In genomic region chr2:144181006-144181405, GRCh38 we compare ENCODE assay signal across 17 cellular contexts.
"Had no signal": no experiment of that assay in that cellular context is flagged by ENCODE, and none has a peak within 500 bp of the region (broad histone marks: within the 10 kb centered on the region; RNA-seq: fewer than 3 reads in every experiment).

No MANE protein-coding gene starts in this region.

- H3K4me1 Mint-ChIP-seq: nephron progenitor cell had no signal

- H3K36me3 ChIP-seq: right atrium auricular region, transverse colon, vagina had no signal

- H3K9me3 Mint-ChIP-seq: nephron progenitor cell had no signal

- ATAC-seq: stimulated activated naive CD8-positive, alpha-beta T cell treated with anti-CD3 and anti-CD28 coated beads, Interleukin-15, Interleukin-2, amounts not matched to agents 100 U/mL and 50 U/mL, for 24 hours had no signal

- H3K27me3 ChIP-seq: right atrium auricular region, transverse colon, vagina had no signal

- H3K27ac Mint-ChIP-seq: activated T-helper 1 cell treated with anti-CD3 and anti-CD28 coated beads, Interleukin-12 subunit alpha, Interleukin-12 subunit beta, Interleukin-2, Interleukin-4 antibody, amounts not matched to agents 30 ng/mL and 10 ng/mL and 1 ng/mL, durations not matched to agents 14 hours and 24 hours and 36 hours; nephron progenitor cell had no signal

- H3K27ac ChIP-seq: right atrium auricular region, transverse colon, vagina had no signal

- DNase-seq: activated CD4-positive, alpha-beta T cell treated with anti-CD3 and anti-CD28 coated beads, Interleukin-2, amount 50 U/mL, for 1 hour; activated CD4-positive, CD25-positive, alpha-beta regulatory T cell; activated CD8-positive, alpha-beta memory T cell treated with anti-CD3 and anti-CD28 coated beads for 24 hours; activated naive CD4-positive, alpha-beta T cell treated with Interleukin-2 at 50 U/mL for 16 hours; glutamatergic neuron; kidney glomerular epithelial cell; nephron progenitor cell; occipital lobe; small intestine; stimulated activated CD4-positive, alpha-beta T cell treated with anti-CD3 and anti-CD28 coated beads, Interleukin-4, amount 100 ng/mL, for 4 hours; stimulated activated CD8-positive, alpha-beta memory T cell treated with anti-CD3 and anti-CD28 coated beads, Interleukin-4, amount 100 ng/mL, for 48 hours; stimulated activated naive CD8-positive, alpha-beta T cell treated with anti-CD3 and anti-CD28 coated beads, Interleukin-15, Interleukin-2, amounts not matched to agents 100 U/mL and 50 U/mL, for 24 hours; transverse colon had no signal

- H3K4me3 Mint-ChIP-seq: activated T-helper 1 cell treated with anti-CD3 and anti-CD28 coated beads, Interleukin-12 subunit alpha, Interleukin-12 subunit beta, Interleukin-2, Interleukin-4 antibody, amounts not matched to agents 30 ng/mL and 10 ng/mL and 1 ng/mL, durations not matched to agents 14 hours and 24 hours and 36 hours; nephron progenitor cell; T-helper 2 cell treated with Interferon-gamma antibody and Interleukin-4, amounts not matched to agents 5 μg/mL and 100 μg/mL, for 36 hours had no signal

- H3K9me3 ChIP-seq: right atrium auricular region, transverse colon, vagina had no signal

- H3K4me3 ChIP-seq: right atrium auricular region, transverse colon, vagina had no signal

- H3K4me1 ChIP-seq: right atrium auricular region, transverse colon, vagina had no signal
